1 cellular context compared by ENCODE assay signal in genomic region chr18:35688757-35689156, GRCh38.
TF ChIP-seq lines count a peak whose summit lies in the region.

No MANE protein-coding gene starts in this region.

TF ChIP-seq in GM23338, 12 proteins besides CTCF, POLR2A, EP300 and RAD21 (continued from another document):
- TF ChIP-seq ZNF462 (CRISPR knock-in tag; IDR thresholded peaks at IDR 0.05): no peak
- TF ChIP-seq REST (IDR thresholded peaks at IDR 0.05; ENCODE audit: unreplicated experiment): no peak
- TF ChIP-seq POLR2AphosphoS5 (IDR thresholded peaks at IDR 0.05; ENCODE audit: low read depth): no peak
TF ChIP-seq in GM23338: peak in this region for 0.
